In the genomic region with DNA sequence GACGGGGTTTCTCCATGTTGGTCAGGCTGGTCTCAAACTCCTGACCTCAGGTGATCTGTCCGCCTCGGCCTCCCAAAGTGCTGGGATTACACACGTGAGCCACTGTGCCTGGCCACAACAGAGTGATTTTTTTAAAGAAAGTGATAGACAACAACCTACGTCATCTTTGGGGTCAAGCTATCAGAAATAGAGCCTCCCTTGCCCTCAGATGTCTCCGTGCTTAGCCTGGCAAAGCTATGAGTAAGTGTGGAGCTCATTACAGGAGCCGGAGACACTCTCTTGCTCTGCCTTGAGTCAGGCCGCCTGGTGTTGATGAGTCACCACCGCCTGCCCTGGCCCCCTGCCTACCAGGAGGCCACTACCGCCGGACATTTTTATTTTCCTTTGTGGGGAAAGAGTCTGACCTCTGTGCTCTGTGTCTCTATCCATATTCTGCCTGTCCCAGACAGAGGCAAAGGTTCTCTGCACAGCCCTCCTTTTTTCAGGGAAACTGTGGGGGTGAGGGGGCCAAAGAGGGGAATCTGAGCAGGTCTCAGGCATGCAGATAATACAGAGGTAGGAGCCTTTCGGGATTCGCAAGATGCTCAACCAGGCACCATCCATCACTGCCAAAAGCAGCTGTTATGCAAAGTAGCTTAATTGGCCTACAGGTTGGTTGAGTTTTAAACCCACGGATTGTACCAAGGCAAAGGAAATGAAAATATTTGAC, we compare ENCODE assay signal across 1 cellular context.
TF ChIP-seq lines count a peak whose summit lies in the region.

No MANE protein-coding gene starts in this region.

TF ChIP-seq in K562, 482 proteins besides CTCF, POLR2A, EP300 and RAD21 (continued from another document and continues in another):
- TF ChIP-seq, protein P1, sequence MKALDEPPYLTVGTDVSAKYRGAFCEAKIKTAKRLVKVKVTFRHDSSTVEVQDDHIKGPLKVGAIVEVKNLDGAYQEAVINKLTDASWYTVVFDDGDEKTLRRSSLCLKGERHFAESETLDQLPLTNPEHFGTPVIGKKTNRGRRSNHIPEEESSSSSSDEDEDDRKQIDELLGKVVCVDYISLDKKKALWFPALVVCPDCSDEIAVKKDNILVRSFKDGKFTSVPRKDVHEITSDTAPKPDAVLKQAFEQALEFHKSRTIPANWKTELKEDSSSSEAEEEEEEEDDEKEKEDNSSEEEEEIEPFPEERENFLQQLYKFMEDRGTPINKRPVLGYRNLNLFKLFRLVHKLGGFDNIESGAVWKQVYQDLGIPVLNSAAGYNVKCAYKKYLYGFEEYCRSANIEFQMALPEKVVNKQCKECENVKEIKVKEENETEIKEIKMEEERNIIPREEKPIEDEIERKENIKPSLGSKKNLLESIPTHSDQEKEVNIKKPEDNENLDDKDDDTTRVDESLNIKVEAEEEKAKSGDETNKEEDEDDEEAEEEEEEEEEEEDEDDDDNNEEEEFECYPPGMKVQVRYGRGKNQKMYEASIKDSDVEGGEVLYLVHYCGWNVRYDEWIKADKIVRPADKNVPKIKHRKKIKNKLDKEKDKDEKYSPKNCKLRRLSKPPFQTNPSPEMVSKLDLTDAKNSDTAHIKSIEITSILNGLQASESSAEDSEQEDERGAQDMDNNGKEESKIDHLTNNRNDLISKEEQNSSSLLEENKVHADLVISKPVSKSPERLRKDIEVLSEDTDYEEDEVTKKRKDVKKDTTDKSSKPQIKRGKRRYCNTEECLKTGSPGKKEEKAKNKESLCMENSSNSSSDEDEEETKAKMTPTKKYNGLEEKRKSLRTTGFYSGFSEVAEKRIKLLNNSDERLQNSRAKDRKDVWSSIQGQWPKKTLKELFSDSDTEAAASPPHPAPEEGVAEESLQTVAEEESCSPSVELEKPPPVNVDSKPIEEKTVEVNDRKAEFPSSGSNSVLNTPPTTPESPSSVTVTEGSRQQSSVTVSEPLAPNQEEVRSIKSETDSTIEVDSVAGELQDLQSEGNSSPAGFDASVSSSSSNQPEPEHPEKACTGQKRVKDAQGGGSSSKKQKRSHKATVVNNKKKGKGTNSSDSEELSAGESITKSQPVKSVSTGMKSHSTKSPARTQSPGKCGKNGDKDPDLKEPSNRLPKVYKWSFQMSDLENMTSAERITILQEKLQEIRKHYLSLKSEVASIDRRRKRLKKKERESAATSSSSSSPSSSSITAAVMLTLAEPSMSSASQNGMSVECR (CRISPR knock-in tag; IDR thresholded peaks at IDR 0.05), result no peak
- TF ChIP-seq HDAC1 (IDR thresholded peaks at IDR 0.05) (no peak), IFI16 (CRISPR knock-in tag; IDR thresholded peaks at IDR 0.05) (peak; percentile 53; the same call in 1 of the 2 replicates), HDAC8 (tag; IDR thresholded peaks at IDR 0.05) (peak; percentile 42), ZNF41 (CRISPR knock-in tag; conservative IDR thresholded peaks at IDR 0.05) (no peak), ESRRB (CRISPR knock-in tag; IDR thresholded peaks at IDR 0.05; ENCODE audit: borderline replicate concordance) (no peak), ZKSCAN1 (IDR thresholded peaks at IDR 0.05; ENCODE audit: low read depth, low read length) (0 out of 2 replicates have a peak, but pooled peaks have one; percentile 18), YBX1 (IDR thresholded peaks at IDR 0.05) (no peak), LCOR (CRISPR knock-in tag; IDR thresholded peaks at IDR 0.05) (no peak), FOXJ3 (CRISPR knock-in tag; IDR thresholded peaks at IDR 0.05) (no peak), ZNF124 (CRISPR knock-in tag; IDR thresholded peaks at IDR 0.05) (no peak), MYNN (IDR thresholded peaks at IDR 0.05) (peak; percentile 79; the same call in 1 of the 2 replicates), MYNN (CRISPR knock-in tag; IDR thresholded peaks at IDR 0.05) (no peak), KLF1 (tag; IDR thresholded peaks at IDR 0.05) (peak; percentile 48; the same call in 1 of the 2 replicates), TGIF2 (CRISPR knock-in tag; IDR thresholded peaks at IDR 0.05) (no peak), PCBP1 (IDR thresholded peaks at IDR 0.05; ENCODE audit: low read depth, low read length, poor library complexity, severe bottlenecking) (no peak), ZNF766 (CRISPR knock-in tag; conservative IDR thresholded peaks at IDR 0.05) (peak; percentile 84), KLF16 (IDR thresholded peaks at IDR 0.05) (no peak), ZNF584 (CRISPR knock-in tag; IDR thresholded peaks at IDR 0.05; ENCODE audit: low read depth) (peak; percentile 93), ZNF75A (CRISPR knock-in tag; IDR thresholded peaks at IDR 0.05) (0 out of 2 replicates have a peak, but pooled peaks have one; percentile 42), HDGF (IDR thresholded peaks at IDR 0.05) (no peak), ZNF12 (CRISPR knock-in tag; IDR thresholded peaks at IDR 0.05) (no peak), ZNF79 (CRISPR knock-in tag; IDR thresholded peaks at IDR 0.05; ENCODE audit: low read depth) (peak; percentile 63; the same call in 1 of the 2 replicates), SMARCE1 (IDR thresholded peaks at IDR 0.05) (peak; percentile 85), NEUROD1 (IDR thresholded peaks at IDR 0.05; ENCODE audit: borderline replicate concordance, low read depth, low read length, partially characterized antibody) (peak; percentile 59), E2F3 (CRISPR knock-in tag; IDR thresholded peaks at IDR 0.05) (no peak), ELF1 (tag; IDR thresholded peaks at IDR 0.05) (no peak; the same call in 1 of the 2 replicates), FIP1L1 (IDR thresholded peaks at IDR 0.05; ENCODE audit: low read depth, low read length, poor library complexity, severe bottlenecking) (no peak), ZNF408 (CRISPR knock-in tag; IDR thresholded peaks at IDR 0.05; ENCODE audit: low read depth) (no peak), NUFIP1 (IDR thresholded peaks at IDR 0.05; ENCODE audit: partially characterized antibody) (no peak), RHOXF2B (CRISPR knock-in tag; conservative IDR thresholded peaks at IDR 0.05) (no peak), CREB1 (IDR thresholded peaks at IDR 0.05) (0 out of 2 replicates have a peak, but pooled peaks have one; percentile 22), CREB1 (CRISPR knock-in tag; IDR thresholded peaks at IDR 0.05) (no peak), PYGO2 (tag; IDR thresholded peaks at IDR 0.05) (peak; percentile 29; the same call in 1 of the 2 replicates), SLC30A9 (CRISPR knock-in tag; IDR thresholded peaks at IDR 0.05) (no peak), SMARCC2 (IDR thresholded peaks at IDR 0.05; ENCODE audit: low read depth) (peak; percentile 49; the same call in 1 of the 2 replicates), ZNF121 (CRISPR knock-in tag; conservative IDR thresholded peaks at IDR 0.05) (no peak), SMC3 (conservative IDR thresholded peaks at IDR 0.05; ENCODE audit: insufficient read depth, low read depth, low read length) (no peak), KDM1A (IDR thresholded peaks at IDR 0.05) (no peak; a peak in 1 of 4 replicates), TFAM (CRISPR knock-in tag; conservative IDR thresholded peaks at IDR 0.05) (no peak), MTA2 (IDR thresholded peaks at IDR 0.05; ENCODE audit: low read depth) (no peak)
- TF ChIP-seq, protein P2, sequence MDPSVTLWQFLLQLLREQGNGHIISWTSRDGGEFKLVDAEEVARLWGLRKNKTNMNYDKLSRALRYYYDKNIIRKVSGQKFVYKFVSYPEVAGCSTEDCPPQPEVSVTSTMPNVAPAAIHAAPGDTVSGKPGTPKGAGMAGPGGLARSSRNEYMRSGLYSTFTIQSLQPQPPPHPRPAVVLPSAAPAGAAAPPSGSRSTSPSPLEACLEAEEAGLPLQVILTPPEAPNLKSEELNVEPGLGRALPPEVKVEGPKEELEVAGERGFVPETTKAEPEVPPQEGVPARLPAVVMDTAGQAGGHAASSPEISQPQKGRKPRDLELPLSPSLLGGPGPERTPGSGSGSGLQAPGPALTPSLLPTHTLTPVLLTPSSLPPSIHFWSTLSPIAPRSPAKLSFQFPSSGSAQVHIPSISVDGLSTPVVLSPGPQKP (CRISPR knock-in tag; IDR thresholded peaks at IDR 0.05), result no peak
- TF ChIP-seq, protein P3, sequence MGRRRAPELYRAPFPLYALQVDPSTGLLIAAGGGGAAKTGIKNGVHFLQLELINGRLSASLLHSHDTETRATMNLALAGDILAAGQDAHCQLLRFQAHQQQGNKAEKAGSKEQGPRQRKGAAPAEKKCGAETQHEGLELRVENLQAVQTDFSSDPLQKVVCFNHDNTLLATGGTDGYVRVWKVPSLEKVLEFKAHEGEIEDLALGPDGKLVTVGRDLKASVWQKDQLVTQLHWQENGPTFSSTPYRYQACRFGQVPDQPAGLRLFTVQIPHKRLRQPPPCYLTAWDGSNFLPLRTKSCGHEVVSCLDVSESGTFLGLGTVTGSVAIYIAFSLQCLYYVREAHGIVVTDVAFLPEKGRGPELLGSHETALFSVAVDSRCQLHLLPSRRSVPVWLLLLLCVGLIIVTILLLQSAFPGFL (CRISPR knock-in tag; IDR thresholded peaks at IDR 0.05), result no peak
- TF ChIP-seq, protein P4, sequence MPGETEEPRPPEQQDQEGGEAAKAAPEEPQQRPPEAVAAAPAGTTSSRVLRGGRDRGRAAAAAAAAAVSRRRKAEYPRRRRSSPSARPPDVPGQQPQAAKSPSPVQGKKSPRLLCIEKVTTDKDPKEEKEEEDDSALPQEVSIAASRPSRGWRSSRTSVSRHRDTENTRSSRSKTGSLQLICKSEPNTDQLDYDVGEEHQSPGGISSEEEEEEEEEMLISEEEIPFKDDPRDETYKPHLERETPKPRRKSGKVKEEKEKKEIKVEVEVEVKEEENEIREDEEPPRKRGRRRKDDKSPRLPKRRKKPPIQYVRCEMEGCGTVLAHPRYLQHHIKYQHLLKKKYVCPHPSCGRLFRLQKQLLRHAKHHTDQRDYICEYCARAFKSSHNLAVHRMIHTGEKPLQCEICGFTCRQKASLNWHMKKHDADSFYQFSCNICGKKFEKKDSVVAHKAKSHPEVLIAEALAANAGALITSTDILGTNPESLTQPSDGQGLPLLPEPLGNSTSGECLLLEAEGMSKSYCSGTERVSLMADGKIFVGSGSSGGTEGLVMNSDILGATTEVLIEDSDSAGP (CRISPR knock-in tag; IDR thresholded peaks at IDR 0.05), result no peak
- TF ChIP-seq, protein P5, sequence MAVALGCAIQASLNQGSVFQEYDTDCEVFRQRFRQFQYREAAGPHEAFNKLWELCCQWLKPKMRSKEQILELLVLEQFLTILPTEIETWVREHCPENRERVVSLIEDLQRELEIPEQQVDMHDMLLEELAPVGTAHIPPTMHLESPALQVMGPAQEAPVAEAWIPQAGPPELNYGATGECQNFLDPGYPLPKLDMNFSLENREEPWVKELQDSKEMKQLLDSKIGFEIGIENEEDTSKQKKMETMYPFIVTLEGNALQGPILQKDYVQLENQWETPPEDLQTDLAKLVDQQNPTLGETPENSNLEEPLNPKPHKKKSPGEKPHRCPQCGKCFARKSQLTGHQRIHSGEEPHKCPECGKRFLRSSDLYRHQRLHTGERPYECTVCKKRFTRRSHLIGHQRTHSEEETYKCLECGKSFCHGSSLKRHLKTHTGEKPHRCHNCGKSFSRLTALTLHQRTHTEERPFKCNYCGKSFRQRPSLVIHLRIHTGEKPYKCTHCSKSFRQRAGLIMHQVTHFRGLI (CRISPR knock-in tag; IDR thresholded peaks at IDR 0.05), result peak; percentile 55; the same call in 1 of the 2 replicates
- TF ChIP-seq, protein P6, sequence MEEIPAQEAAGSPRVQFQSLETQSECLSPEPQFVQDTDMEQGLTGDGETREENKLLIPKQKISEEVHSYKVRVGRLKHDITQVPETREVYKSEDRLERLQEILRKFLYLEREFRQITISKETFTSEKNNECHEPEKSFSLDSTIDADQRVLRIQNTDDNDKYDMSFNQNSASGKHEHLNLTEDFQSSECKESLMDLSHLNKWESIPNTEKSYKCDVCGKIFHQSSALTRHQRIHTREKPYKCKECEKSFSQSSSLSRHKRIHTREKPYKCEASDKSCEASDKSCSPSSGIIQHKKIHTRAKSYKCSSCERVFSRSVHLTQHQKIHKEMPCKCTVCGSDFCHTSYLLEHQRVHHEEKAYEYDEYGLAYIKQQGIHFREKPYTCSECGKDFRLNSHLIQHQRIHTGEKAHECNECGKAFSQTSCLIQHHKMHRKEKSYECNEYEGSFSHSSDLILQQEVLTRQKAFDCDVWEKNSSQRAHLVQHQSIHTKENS (CRISPR knock-in tag; IDR thresholded peaks at IDR 0.05), result no peak
- TF ChIP-seq, protein P7, sequence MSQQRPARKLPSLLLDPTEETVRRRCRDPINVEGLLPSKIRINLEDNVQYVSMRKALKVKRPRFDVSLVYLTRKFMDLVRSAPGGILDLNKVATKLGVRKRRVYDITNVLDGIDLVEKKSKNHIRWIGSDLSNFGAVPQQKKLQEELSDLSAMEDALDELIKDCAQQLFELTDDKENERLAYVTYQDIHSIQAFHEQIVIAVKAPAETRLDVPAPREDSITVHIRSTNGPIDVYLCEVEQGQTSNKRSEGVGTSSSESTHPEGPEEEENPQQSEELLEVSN (IDR thresholded peaks at IDR 0.05; ENCODE audit: borderline replicate concordance in 1 of 2, extremely low read depth in 1 of 2, insufficient read depth in 1 of 2, insufficient read length in 1 of 2, low read depth in 1 of 2, low read length in 1 of 2, poor library complexity in 1 of 2, severe bottlenecking in 1 of 2), result peak in 1 of 2 experiments; percentile 76
- TF ChIP-seq, protein P8, sequence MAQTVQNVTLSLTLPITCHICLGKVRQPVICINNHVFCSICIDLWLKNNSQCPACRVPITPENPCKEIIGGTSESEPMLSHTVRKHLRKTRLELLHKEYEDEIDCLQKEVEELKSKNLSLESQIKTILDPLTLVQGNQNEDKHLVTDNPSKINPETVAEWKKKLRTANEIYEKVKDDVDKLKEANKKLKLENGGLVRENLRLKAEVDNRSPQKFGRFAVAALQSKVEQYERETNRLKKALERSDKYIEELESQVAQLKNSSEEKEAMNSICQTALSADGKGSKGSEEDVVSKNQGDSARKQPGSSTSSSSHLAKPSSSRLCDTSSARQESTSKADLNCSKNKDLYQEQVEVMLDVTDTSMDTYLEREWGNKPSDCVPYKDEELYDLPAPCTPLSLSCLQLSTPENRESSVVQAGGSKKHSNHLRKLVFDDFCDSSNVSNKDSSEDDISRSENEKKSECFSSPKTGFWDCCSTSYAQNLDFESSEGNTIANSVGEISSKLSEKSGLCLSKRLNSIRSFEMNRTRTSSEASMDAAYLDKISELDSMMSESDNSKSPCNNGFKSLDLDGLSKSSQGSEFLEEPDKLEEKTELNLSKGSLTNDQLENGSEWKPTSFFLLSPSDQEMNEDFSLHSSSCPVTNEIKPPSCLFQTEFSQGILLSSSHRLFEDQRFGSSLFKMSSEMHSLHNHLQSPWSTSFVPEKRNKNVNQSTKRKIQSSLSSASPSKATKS (CRISPR knock-in tag; IDR thresholded peaks at IDR 0.05), result no peak
- TF ChIP-seq, protein P9, sequence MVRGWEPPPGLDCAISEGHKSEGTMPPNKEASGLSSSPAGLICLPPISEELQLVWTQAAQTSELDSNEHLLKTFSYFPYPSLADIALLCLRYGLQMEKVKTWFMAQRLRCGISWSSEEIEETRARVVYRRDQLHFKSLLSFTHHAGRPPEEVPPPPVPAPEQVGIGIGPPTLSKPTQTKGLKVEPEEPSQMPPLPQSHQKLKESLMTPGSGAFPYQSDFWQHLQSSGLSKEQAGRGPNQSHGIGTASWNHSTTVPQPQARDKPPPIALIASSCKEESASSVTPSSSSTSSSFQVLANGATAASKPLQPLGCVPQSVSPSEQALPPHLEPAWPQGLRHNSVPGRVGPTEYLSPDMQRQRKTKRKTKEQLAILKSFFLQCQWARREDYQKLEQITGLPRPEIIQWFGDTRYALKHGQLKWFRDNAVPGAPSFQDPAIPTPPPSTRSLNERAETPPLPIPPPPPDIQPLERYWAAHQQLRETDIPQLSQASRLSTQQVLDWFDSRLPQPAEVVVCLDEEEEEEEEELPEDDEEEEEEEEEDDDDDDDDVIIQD (CRISPR knock-in tag; IDR thresholded peaks at IDR 0.05), result no peak
